Comparison of ENCODE assay signal across 2 cellular contexts in genomic region chr12:102548543-102548942, GRCh38.
A peak's percentile ranks its signal among the peaks of the same experiment; 100 is the strongest.
TF ChIP-seq lines count a peak whose summit lies in the region.

No MANE protein-coding gene starts in this region.

TF ChIP-seq in IMR-90, 13 proteins besides CTCF, POLR2A, EP300 and RAD21 (continued from another document):
- TF ChIP-seq ELK1 (IDR thresholded peaks at IDR 0.05; ENCODE audit: borderline replicate concordance, low read depth, low read length) (no peak), BHLHE40 (IDR thresholded peaks at IDR 0.05; ENCODE audit: low read depth, low read length) (no peak), SMC3 (IDR thresholded peaks at IDR 0.05; ENCODE audit: low read depth, low read length) (no peak), CHD1 (IDR thresholded peaks at IDR 0.05; ENCODE audit: low read depth, low read length) (no peak)

TF ChIP-seq in K562, 482 proteins besides CTCF, POLR2A, EP300 and RAD21 (continued from another document):
- TF ChIP-seq SNRNP70 (optimal IDR thresholded peaks at IDR 0.05; ENCODE audit: low read depth, low read length) (no peak), NR2C1 (IDR thresholded peaks at IDR 0.05) (no peak), NR2C1 (tag; IDR thresholded peaks at IDR 0.05) (0 out of 2 replicates have a peak, but pooled peaks have one; percentile 23), MYC (IDR thresholded peaks at IDR 0.05; ENCODE audit: low read depth, low read length) (no peak), MYC (CRISPR knock-in tag; IDR thresholded peaks at IDR 0.05; ENCODE audit: borderline replicate concordance, low read depth) (no peak), FUS (optimal IDR thresholded peaks at IDR 0.05; ENCODE audit: low read depth, low read length) (no peak), SMAD2 (IDR thresholded peaks at IDR 0.05; ENCODE audit: low read depth, low read length) (no peak), ATF1 (CRISPR knock-in tag; IDR thresholded peaks at IDR 0.05) (no peak), ATF1 (tag; IDR thresholded peaks at IDR 0.05) (no peak), TRIM25 (IDR thresholded peaks at IDR 0.05; ENCODE audit: borderline replicate concordance) (no peak), THAP12 (CRISPR knock-in tag; IDR thresholded peaks at IDR 0.05) (no peak), ZNF263 (CRISPR knock-in tag; IDR thresholded peaks at IDR 0.05; ENCODE audit: borderline replicate concordance) (no peak), CTBP1 (IDR thresholded peaks at IDR 0.05; ENCODE audit: borderline replicate concordance) (peak; percentile 43; the same call in 1 of the 2 replicates), ZNF324 (CRISPR knock-in tag; IDR thresholded peaks at IDR 0.05) (no peak), MEIS2 (IDR thresholded peaks at IDR 0.05; ENCODE audit: partially characterized antibody) (no peak), PHB (CRISPR knock-in tag; IDR thresholded peaks at IDR 0.05) (no peak), ARID4B (CRISPR knock-in tag; IDR thresholded peaks at IDR 0.05) (no peak), GABPA (tag; conservative IDR thresholded peaks at IDR 0.05; ENCODE audit: low read depth) (no peak), MXD1 (CRISPR knock-in tag; IDR thresholded peaks at IDR 0.05; ENCODE audit: borderline replicate concordance, poor library complexity, severe bottlenecking) (no peak), BHLHE40 (IDR thresholded peaks at IDR 0.05; ENCODE audit: low read length) (no peak), BRCA1 (IDR thresholded peaks at IDR 0.05) (no peak), BRCA1 (CRISPR knock-in tag; IDR thresholded peaks at IDR 0.05) (no peak), KLF10 (CRISPR knock-in tag; IDR thresholded peaks at IDR 0.05) (no peak), NFIC (IDR thresholded peaks at IDR 0.05) (peak; percentile 20; the same call in 1 of the 2 replicates), RBM14 (IDR thresholded peaks at IDR 0.05; ENCODE audit: borderline replicate concordance, insufficient read depth, low read depth, low read length) (no peak), CEBPG (CRISPR knock-in tag; IDR thresholded peaks at IDR 0.05) (no peak), CEBPG (tag; conservative IDR thresholded peaks at IDR 0.05 in 1 of 2, IDR thresholded peaks at IDR 0.05 in 1 of 2) (no peak), ELK1 (CRISPR knock-in tag; IDR thresholded peaks at IDR 0.05) (no peak), ESRRA (IDR thresholded peaks at IDR 0.05; ENCODE audit: borderline replicate concordance, low read depth) (peak; percentile 99), ZNF780A (CRISPR knock-in tag; IDR thresholded peaks at IDR 0.05) (no peak), NR0B1 (IDR thresholded peaks at IDR 0.05; ENCODE audit: partially characterized antibody) (no peak), SOX6 (IDR thresholded peaks at IDR 0.05) (no peak), NR1H2 (CRISPR knock-in tag; IDR thresholded peaks at IDR 0.05) (no peak), EP400 (IDR thresholded peaks at IDR 0.05) (no peak), POLR2G (IDR thresholded peaks at IDR 0.05; ENCODE audit: low read depth, low read length) (no peak), SRSF1 (IDR thresholded peaks at IDR 0.05; ENCODE audit: low read depth, low read length) (no peak), ZNF280B (CRISPR knock-in tag; IDR thresholded peaks at IDR 0.05) (no peak)
